ENCODE assay signal across 1 cellular context in the genomic region with DNA sequence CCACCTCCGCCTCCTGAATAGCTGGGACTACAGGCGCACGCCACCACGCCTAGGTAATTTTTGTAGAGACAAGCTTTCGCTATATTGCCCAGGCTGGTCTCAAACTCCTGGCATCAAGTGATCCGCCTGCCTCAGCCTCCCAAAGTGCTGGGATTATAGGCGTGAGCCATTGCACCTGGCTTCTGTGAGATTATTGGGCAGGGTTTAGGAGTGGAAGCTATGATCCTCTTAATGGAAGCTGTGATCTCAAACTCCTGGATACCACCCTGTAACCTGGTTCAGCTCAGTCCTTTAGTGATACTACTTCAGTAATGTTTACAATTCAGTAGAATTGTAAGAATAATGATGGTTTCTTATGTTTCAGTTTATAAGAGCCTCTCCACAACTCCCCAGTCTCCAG.
TF ChIP-seq lines count a peak whose summit lies in the region.

No MANE protein-coding gene starts in this region.

TF ChIP-seq in GM23338, 12 proteins besides CTCF, POLR2A, EP300 and RAD21 (continued from another document):
- TF ChIP-seq, protein P1, sequence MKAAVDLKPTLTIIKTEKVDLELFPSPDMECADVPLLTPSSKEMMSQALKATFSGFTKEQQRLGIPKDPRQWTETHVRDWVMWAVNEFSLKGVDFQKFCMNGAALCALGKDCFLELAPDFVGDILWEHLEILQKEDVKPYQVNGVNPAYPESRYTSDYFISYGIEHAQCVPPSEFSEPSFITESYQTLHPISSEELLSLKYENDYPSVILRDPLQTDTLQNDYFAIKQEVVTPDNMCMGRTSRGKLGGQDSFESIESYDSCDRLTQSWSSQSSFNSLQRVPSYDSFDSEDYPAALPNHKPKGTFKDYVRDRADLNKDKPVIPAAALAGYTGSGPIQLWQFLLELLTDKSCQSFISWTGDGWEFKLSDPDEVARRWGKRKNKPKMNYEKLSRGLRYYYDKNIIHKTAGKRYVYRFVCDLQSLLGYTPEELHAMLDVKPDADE (IDR thresholded peaks at IDR 0.05): no peak
- TF ChIP-seq POLR2AphosphoS5 (IDR thresholded peaks at IDR 0.05; ENCODE audit: low read depth) (no peak), ZNF331 (CRISPR knock-in tag; IDR thresholded peaks at IDR 0.05; ENCODE audit: low read depth) (no peak), EZH2phosphoT487 (IDR thresholded peaks at IDR 0.05; ENCODE audit: unreplicated experiment) (no peak)
- TF ChIP-seq, protein P2, sequence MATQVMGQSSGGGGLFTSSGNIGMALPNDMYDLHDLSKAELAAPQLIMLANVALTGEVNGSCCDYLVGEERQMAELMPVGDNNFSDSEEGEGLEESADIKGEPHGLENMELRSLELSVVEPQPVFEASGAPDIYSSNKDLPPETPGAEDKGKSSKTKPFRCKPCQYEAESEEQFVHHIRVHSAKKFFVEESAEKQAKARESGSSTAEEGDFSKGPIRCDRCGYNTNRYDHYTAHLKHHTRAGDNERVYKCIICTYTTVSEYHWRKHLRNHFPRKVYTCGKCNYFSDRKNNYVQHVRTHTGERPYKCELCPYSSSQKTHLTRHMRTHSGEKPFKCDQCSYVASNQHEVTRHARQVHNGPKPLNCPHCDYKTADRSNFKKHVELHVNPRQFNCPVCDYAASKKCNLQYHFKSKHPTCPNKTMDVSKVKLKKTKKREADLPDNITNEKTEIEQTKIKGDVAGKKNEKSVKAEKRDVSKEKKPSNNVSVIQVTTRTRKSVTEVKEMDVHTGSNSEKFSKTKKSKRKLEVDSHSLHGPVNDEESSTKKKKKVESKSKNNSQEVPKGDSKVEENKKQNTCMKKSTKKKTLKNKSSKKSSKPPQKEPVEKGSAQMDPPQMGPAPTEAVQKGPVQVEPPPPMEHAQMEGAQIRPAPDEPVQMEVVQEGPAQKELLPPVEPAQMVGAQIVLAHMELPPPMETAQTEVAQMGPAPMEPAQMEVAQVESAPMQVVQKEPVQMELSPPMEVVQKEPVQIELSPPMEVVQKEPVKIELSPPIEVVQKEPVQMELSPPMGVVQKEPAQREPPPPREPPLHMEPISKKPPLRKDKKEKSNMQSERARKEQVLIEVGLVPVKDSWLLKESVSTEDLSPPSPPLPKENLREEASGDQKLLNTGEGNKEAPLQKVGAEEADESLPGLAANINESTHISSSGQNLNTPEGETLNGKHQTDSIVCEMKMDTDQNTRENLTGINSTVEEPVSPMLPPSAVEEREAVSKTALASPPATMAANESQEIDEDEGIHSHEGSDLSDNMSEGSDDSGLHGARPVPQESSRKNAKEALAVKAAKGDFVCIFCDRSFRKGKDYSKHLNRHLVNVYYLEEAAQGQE (IDR thresholded peaks at IDR 0.05; ENCODE audit: unreplicated experiment): no peak
